ENCODE assay signal across 6 cellular contexts in genomic region chr20:7868108-7868507, GRCh38.
"Had no signal": no experiment of that assay in that cellular context is flagged by ENCODE, and none has a peak within 500 bp of the region (broad histone marks: within the 10 kb centered on the region; RNA-seq: fewer than 3 reads in every experiment).

No MANE protein-coding gene starts in this region.

- ATAC-seq: K562 had no signal

- FAIRE-seq: HTR-8/SVneo, K562 had no signal

- H3K27ac ChIP-seq: HL-60 had no signal

- DNase-seq: IMR-90, KBM-7, KG1 had no signal

- H3K4me3 ChIP-seq: K562 had no signal
